In the genomic region with DNA sequence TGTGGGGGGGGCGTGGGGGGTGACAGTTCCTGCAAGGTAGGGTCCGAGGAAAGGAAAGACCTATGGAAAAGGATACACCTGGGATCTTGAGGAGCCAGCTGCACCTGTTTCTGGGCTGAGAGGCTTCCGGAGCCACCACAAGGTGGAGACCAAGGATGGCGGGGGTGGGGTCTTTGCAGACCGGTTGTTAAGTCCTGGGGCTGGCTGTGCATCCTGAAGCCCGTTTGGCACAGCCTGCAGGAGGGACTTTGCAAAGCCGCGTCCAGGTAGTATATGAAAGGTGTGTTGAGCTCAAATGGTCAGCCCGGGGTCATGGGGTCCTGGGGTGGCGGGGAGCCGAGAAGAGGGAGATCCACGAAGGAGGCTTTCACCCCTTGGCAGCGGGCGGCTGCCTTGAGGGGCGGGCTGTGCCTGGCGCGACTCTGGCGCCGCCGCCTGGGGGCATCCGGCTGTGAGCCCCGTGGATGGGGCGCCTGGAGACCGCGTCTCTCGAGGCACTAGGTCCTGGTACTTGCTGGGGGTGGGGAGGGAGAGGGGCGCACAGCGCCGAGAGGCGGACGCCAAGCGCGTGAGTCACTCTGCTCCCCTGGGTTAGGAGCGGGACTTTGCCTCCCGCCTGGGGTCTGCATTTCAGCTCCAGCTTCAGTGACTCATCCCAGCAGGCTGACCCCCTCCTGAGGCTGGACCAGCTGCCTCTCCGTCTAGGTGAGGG, we compare ENCODE assay signal across 8 cellular contexts. TPM values are rescaled to one million over a fixed set of nuclear protein-coding genes. Genes with fewer than 3 reads are reported as not detected.
DNase-seq lines count a peak whose midpoint lies in the region; ATAC-seq, FAIRE-seq and TF ChIP-seq lines count a peak whose summit lies in the region.

No MANE protein-coding gene starts in this region.

- no peaks in the 10 kb centered on the region for H3K27me3 Mint-ChIP-seq in astrocyte (ENCODE audit: low read depth, unreplicated experiment)

- no peaks in the 10 kb centered on the region for H3K27me3 ChIP-seq in astrocyte (ENCODE audit: insufficient read depth, low read length)

- peak overlapping the region; percentile 56 for H3K27ac ChIP-seq in astrocyte (ENCODE audit: low read depth, low read length)

- TF ChIP-seq POLR2A in GM18505 (IDR thresholded peaks at IDR 0.05; ENCODE audit: borderline replicate concordance, extremely low read depth, insufficient read depth, insufficient read length), result no peak

- peaks cover 12% of the 10 kb centered on the region for H3K79me2 ChIP-seq in astrocyte (ENCODE audit: insufficient read depth, low read length)

- peak overlapping the region; percentile 88 for H3K4me2 ChIP-seq in astrocyte (ENCODE audit: low read length)

- no peaks in the 10 kb centered on the region for H3K9me3 ChIP-seq in astrocyte (ENCODE audit: insufficient read depth, low read depth, low read length)

- H2AFZ ChIP-seq in astrocyte (ENCODE audit: low read depth, low read length), result peak overlapping the region; percentile 63

- peak overlapping the region; percentile 83 for H3K4me3 Mint-ChIP-seq in astrocyte (ENCODE audit: unreplicated experiment)

- no peaks in the 10 kb centered on the region for H4K20me1 ChIP-seq in astrocyte (ENCODE audit: insufficient read depth, low read length)

- FAIRE-seq in astrocyte (lab: Jason Lieb, UNC), result no peak

- ATAC-seq in GM18505 (IDR thresholded peaks at IDR 0.05; ENCODE audit: unreplicated experiment) (no peak), GM18498 (IDR thresholded peaks at IDR 0.05; ENCODE audit: unreplicated experiment) (no peak)

- H3K9me3 Mint-ChIP-seq in astrocyte (ENCODE audit: unreplicated experiment), result no peaks in the 10 kb centered on the region

- no peaks in the 10 kb centered on the region for H3K36me3 Mint-ChIP-seq in astrocyte (ENCODE audit: low read depth, unreplicated experiment)

- no peaks in the 10 kb centered on the region for H3K36me3 ChIP-seq in astrocyte (ENCODE audit: insufficient read depth, low read length)

- DNase-seq in DMS 273 (lab: John Stamatoyannopoulos, UW; ENCODE audit: unreplicated experiment) (peak; percentile 80), NAMALWA (ENCODE audit: low spot score) (peak; percentile 50), astrocyte (ENCODE audit: low read depth) (peak; percentile 61), kidney tubule cell (ENCODE audit: low spot score) (peak; percentile 11), inferior parietal cortex (ENCODE audit: extremely low spot score) (no peak), GOT3 (lab: John Stamatoyannopoulos, UW) (no peak)

- peaks cover 4% of the 10 kb centered on the region for H3K4me1 Mint-ChIP-seq in astrocyte (ENCODE audit: low read depth, unreplicated experiment)

- H3K4me1 ChIP-seq in astrocyte (ENCODE audit: insufficient read depth, low read length), result peaks cover 10% of the 10 kb centered on the region

- H3K27ac Mint-ChIP-seq in astrocyte (ENCODE audit: unreplicated experiment), result no peak overlapping the region

- peak overlapping the region; percentile 84 for H3K9ac ChIP-seq in astrocyte (ENCODE audit: low read length)

- TF ChIP-seq CTCF in astrocyte (IDR thresholded peaks at IDR 0.05; ENCODE audit: insufficient read depth, low read depth, low read length), result no peak

- H3K4me3 ChIP-seq in astrocyte (ENCODE audit: insufficient read depth, low read depth, low read length), result peak overlapping the region; percentile 66

RNA-seq across cellular contexts. Expression of a gene that starts 58.2 kb away (rescaled TPM):
- 36.5 and 43.1 TPM in 2 replicates for total RNA-seq in astrocyte

Comparison
In these comparisons a context has a peak if more than half of its experiments do, and no peak if none do; other contexts are left out.
1. DNase-seq: peak in DMS 273 (single experiment), NAMALWA (single experiment), astrocyte (single experiment) and kidney tubule cell (single experiment); none in inferior parietal cortex (single experiment) and GOT3 (single experiment).